Comparison of ENCODE assay signal across 11 cellular contexts in genomic region chr17:44733753-44734152, GRCh38. TPM values are rescaled to one million over a fixed set of nuclear protein-coding genes. Genes with fewer than 3 reads are reported as not detected.
DNase-seq lines count a peak whose midpoint lies in the region; ATAC-seq and TF ChIP-seq lines count a peak whose summit lies in the region.
"Had no signal": no experiment of that assay in that cellular context is flagged by ENCODE, and none has a peak within 500 bp of the region (broad histone marks: within the 10 kb centered on the region; RNA-seq: fewer than 3 reads in every experiment).

No MANE protein-coding gene starts in this region.

- no peaks in the 10 kb centered on the region for H3K27me3 Mint-ChIP-seq in natural killer cell treated with Interleukin-12 subunit alpha and Interleukin-12 subunit beta and Interleukin-15 and Interleukin-18, amount 100 ng/mL, for 72 hours
- H3K27me3 Mint-ChIP-seq: stimulated activated naive CD8-positive, alpha-beta T cell treated with anti-CD3 and anti-CD28 coated beads, Interleukin-15, Interleukin-2, amounts not matched to agents 100 ng/mL and 50 ng/mL, for 24 hours had no signal

- no peaks in the 10 kb centered on the region for H3K9me3 Mint-ChIP-seq in natural killer cell treated with Interleukin-12 subunit alpha and Interleukin-12 subunit beta and Interleukin-15 and Interleukin-18, amount 100 ng/mL, for 72 hours
- H3K9me3 Mint-ChIP-seq: stimulated activated naive CD8-positive, alpha-beta T cell treated with anti-CD3 and anti-CD28 coated beads, Interleukin-15, Interleukin-2, amounts not matched to agents 100 ng/mL and 50 ng/mL, for 24 hours had no signal

- CTCF ChIA-PET in PC-9 (lab: Charles Lee): no interaction called here

- BruUV-seq in PC-9 (replicated peaks; lab: Mats Ljungman, UMichigan): no TSS peak

- intact Hi-C loops in PC-9 (cut with micrococcal nuclease; ENCODE audit: unreplicated experiment): no loop called here

- H2AFZ ChIP-seq in PC-9: no peak overlapping the region

- H3K27ac ChIP-seq in PC-9: no peak overlapping the region
- no peak overlapping the region for H3K27ac ChIP-seq in effector memory CD4-positive, alpha-beta T cell (ENCODE audit: insufficient read depth, low read length, poor library complexity, severe bottlenecking)

- H4K20me1 ChIP-seq in PC-9 (ENCODE audit: insufficient read depth): no peaks in the 10 kb centered on the region

- no peak for ATAC-seq in HG03439 (IDR thresholded peaks at IDR 0.05; ENCODE audit: unreplicated experiment)
- ATAC-seq in natural killer cell treated with Interleukin-12 subunit alpha and Interleukin-12 subunit beta and Interleukin-15 and Interleukin-18, amount 100 ng/mL, for 72 hours: no peak

- no peaks in the 10 kb centered on the region for H3K9me2 ChIP-seq in PC-9 (ENCODE audit: insufficient read depth)

- no peaks in the 10 kb centered on the region for H3K27me3 ChIP-seq in PC-9 (ENCODE audit: insufficient read depth, low read depth)
- H3K27me3 ChIP-seq in effector memory CD4-positive, alpha-beta T cell (replicated peaks; ENCODE audit: control insufficient read depth, insufficient read depth, low read length, poor library complexity, severe bottlenecking): no peaks in the 10 kb centered on the region

- H3K4me3 ChIP-seq in PC-9 (no peak overlapping the region), fibroblast of pulmonary artery (replicated peaks; ENCODE audit: low read depth, low read length) (no peak overlapping the region)
- H3K4me3 ChIP-seq in effector memory CD4-positive, alpha-beta T cell (ENCODE audit: insufficient read depth, low read depth, low read length, poor library complexity, severe bottlenecking): no peak overlapping the region

- H3K79me2 ChIP-seq in PC-9 (ENCODE audit: low read depth): no peaks in the 10 kb centered on the region

- H3K9me3 ChIP-seq in PC-9 (ENCODE audit: insufficient read depth, low read depth): no peaks in the 10 kb centered on the region
- no peaks in the 10 kb centered on the region for H3K9me3 ChIP-seq in effector memory CD4-positive, alpha-beta T cell (ENCODE audit: control insufficient read depth, low read length)

- H3K4me1 ChIP-seq in PC-9 (replicated peaks; ENCODE audit: insufficient read depth): no peaks in the 10 kb centered on the region
- no peaks in the 10 kb centered on the region for H3K4me1 ChIP-seq in effector memory CD4-positive, alpha-beta T cell (ENCODE audit: control insufficient read depth, insufficient read depth, low read length, poor library complexity, severe bottlenecking)

- H3K36me3 ChIP-seq in PC-9 (ENCODE audit: low read depth): no peaks in the 10 kb centered on the region
- peaks cover 5% of the 10 kb centered on the region for H3K36me3 ChIP-seq in effector memory CD4-positive, alpha-beta T cell (ENCODE audit: control insufficient read depth, insufficient read depth, low read length)

- no peaks in the 10 kb centered on the region for H3K36me3 Mint-ChIP-seq in natural killer cell treated with Interleukin-12 subunit alpha and Interleukin-12 subunit beta and Interleukin-15 and Interleukin-18, amount 100 ng/mL, for 72 hours

- DNase-seq in A172 (ENCODE audit: low spot score): peak; percentile 25
- no peak for DNase-seq in PC-9
- peak; percentile 17 for DNase-seq in fibroblast of pulmonary artery (ENCODE audit: low read depth)
- no peak for DNase-seq in effector memory CD4-positive, alpha-beta T cell
- no peak for DNase-seq in natural killer cell treated with Interleukin-12 subunit alpha and Interleukin-12 subunit beta and Interleukin-15 and Interleukin-18, amount 100 ng/mL, for 72 hours (ENCODE audit: low spot score)
- no peak for DNase-seq in ureter (ENCODE audit: low spot score)
- DNase-seq: activated naive CD4-positive, alpha-beta T cell; retina had no signal

- POLR2A ChIA-PET in PC-9 (lab: Charles Lee; ENCODE audit: unreplicated experiment): interaction anchor here (0.6 kb wide), 1 partner anchor 332 kb away, joined by 40 read pairs; no protein-coding TSS in a partner anchor

- H3K4me3 Mint-ChIP-seq in natural killer cell treated with Interleukin-12 subunit alpha and Interleukin-12 subunit beta and Interleukin-15 and Interleukin-18, amount 100 ng/mL, for 72 hours: no peak overlapping the region
- H3K4me3 Mint-ChIP-seq: stimulated activated naive CD8-positive, alpha-beta T cell treated with anti-CD3 and anti-CD28 coated beads, Interleukin-15, Interleukin-2, amounts not matched to agents 100 ng/mL and 50 ng/mL, for 24 hours had no signal

- no peak overlapping the region for H3K27ac Mint-ChIP-seq in natural killer cell treated with Interleukin-12 subunit alpha and Interleukin-12 subunit beta and Interleukin-15 and Interleukin-18, amount 100 ng/mL, for 72 hours
- H3K27ac Mint-ChIP-seq: stimulated activated naive CD8-positive, alpha-beta T cell treated with anti-CD3 and anti-CD28 coated beads, Interleukin-15, Interleukin-2, amounts not matched to agents 100 ng/mL and 50 ng/mL, for 24 hours had no signal

- peaks cover 0 to 3% of the 10 kb centered on the region in 2 donors for H3K4me1 Mint-ChIP-seq in natural killer cell treated with Interleukin-12 subunit alpha and Interleukin-12 subunit beta and Interleukin-15 and Interleukin-18, amount 100 ng/mL, for 72 hours (ENCODE audit: low read depth in 2 of 2)

- H3F3A ChIP-seq in PC-9 (ENCODE audit: insufficient read depth, low read depth): 0 out of 2 replicates have a peak, but pooled peaks cover 3% of the 10 kb centered on the region

- no peak overlapping the region for H3K4me2 ChIP-seq in PC-9

- TF ChIP-seq CTCF in GM12873 (IDR thresholded peaks at IDR 0.05; ENCODE audit: insufficient read depth, low read depth, low read length, missing control alignments): peak; percentile 42
- peak; percentile 42; the same call in 1 of the 2 replicates for TF ChIP-seq CTCF in PC-9 (conservative IDR thresholded peaks at IDR 0.05)
- TF ChIP-seq CTCF in fibroblast of pulmonary artery (IDR thresholded peaks at IDR 0.05; ENCODE audit: low read length, missing control alignments): peak; percentile 41

RNA-seq across cellular contexts. Expression of gene ADAM11, which starts 25.0 kb away (rescaled TPM):
- 2.2 and 2.8 TPM in 2 replicates for total RNA-seq in A172 (2014; rRNA removed; shearing (Covaris generic))
- total RNA-seq in PC-9 (2021) (0.46 and 0.55 TPM in 2 replicates), ureter (2.2 TPM)
- under 1 TPM; 0.31 to 0.53 TPM for total RNA-seq in natural killer cell treated with Interleukin-12 subunit alpha and Interleukin-12 subunit beta and Interleukin-15 and Interleukin-18, amount 100 ng/mL, for 72 hours

RNA-seq across cellular contexts. Expression of gene DBF4B, which starts 25.3 kb away (rescaled TPM):
- 8.0 and 12.2 TPM in 2 replicates for total RNA-seq in A172 (2014; rRNA removed; shearing (Covaris generic))
- total RNA-seq in PC-9 (2021) (29.6 and 33.3 TPM in 2 replicates), ureter (4.9 TPM)
- total RNA-seq in natural killer cell treated with Interleukin-12 subunit alpha and Interleukin-12 subunit beta and Interleukin-15 and Interleukin-18, amount 100 ng/mL, for 72 hours: 10 to 100 TPM; 18.0 to 48.1 TPM

RNA-seq across cellular contexts. Expression of gene CCDC43, which starts 44.2 kb away (rescaled TPM):
- total RNA-seq in A172 (2014; rRNA removed; shearing (Covaris generic)): 51.6 and 69.9 TPM in 2 replicates
- total RNA-seq in PC-9 (2021) (19.9 and 23.4 TPM in 2 replicates), ureter (17.4 TPM)
- total RNA-seq in natural killer cell treated with Interleukin-12 subunit alpha and Interleukin-12 subunit beta and Interleukin-15 and Interleukin-18, amount 100 ng/mL, for 72 hours: 10 to 100 TPM; 27.6 to 36.0 TPM

Comparison
In these comparisons a context has a peak if more than half of its experiments do, and no peak if none do; other contexts are left out.
1. DNase-seq: peak in A172 (single experiment) and fibroblast of pulmonary artery (single experiment); none in PC-9 (0 of 2), effector memory CD4-positive, alpha-beta T cell (0 of 3), natural killer cell treated with Interleukin-12 subunit alpha and Interleukin-12 subunit beta and Interleukin-15 and Interleukin-18, amount 100 ng/mL, for 72 hours (single experiment) and ureter (single experiment).
2. Peak in every context shown above with its lines, with median percentiles within 50 percentile points of each other: CTCF ChIP-seq.